9 cellular contexts compared by ENCODE assay signal in genomic region chr7:101169838-101170531, GRCh38. TPM values are rescaled to one million over a fixed set of nuclear protein-coding genes. Genes with fewer than 3 reads are reported as not detected.
A peak's percentile ranks its signal among the peaks of the same experiment; 100 is the strongest.
DNase-seq lines count a peak whose midpoint lies in the region; ATAC-seq and TF ChIP-seq lines count a peak whose summit lies in the region.
"Had no signal": no experiment of that assay in that cellular context is flagged by ENCODE, and none has a peak within 500 bp of the region (broad histone marks: within the 10 kb centered on the region; RNA-seq: fewer than 3 reads in every experiment).

No MANE protein-coding gene starts in this region.

- in situ Hi-C loops in Caki2 (cut with HindIII; ENCODE audit: low pct_unique_long_range_greater_than_20kb, low sequenced_read_pairs) = no loop called here

- H3K4me1 ChIP-seq in RWPE2 (ENCODE audit: insufficient read depth, poor library complexity, severe bottlenecking) (peaks cover 29% of the 10 kb centered on the region), foreskin keratinocyte (peaks cover 15% of the 10 kb centered on the region), tibial nerve (peaks cover 0 to 71% (median 38%) of the 10 kb centered on the region in 4 donors)

- peaks cover 84% of the 10 kb centered on the region for H3K27me3 ChIP-seq in HL-60 (ENCODE audit: insufficient read depth, poor library complexity, severe bottlenecking)
- H3K27me3 ChIP-seq in RWPE2 (ENCODE audit: insufficient read depth, poor library complexity, severe bottlenecking) = peaks cover 76% of the 10 kb centered on the region
- peaks cover 95% of the 10 kb centered on the region for H3K27me3 ChIP-seq in foreskin keratinocyte
- H3K27me3 ChIP-seq in tibial nerve = peaks cover 10 to 100% of the 10 kb centered on the region in 2 donors

- H3K36me3 ChIP-seq in RWPE2 (ENCODE audit: low read depth) (no peaks in the 10 kb centered on the region), tibial nerve (no peaks in the 10 kb centered on the region)

- TF ChIP-seq POLR2A in tibial nerve (IDR thresholded peaks at IDR 0.05) = no peak

- H3K27ac ChIP-seq in HL-60 (replicated peaks) = no peak overlapping the region
- H3K27ac ChIP-seq in RWPE2 (ENCODE audit: poor library complexity, severe bottlenecking) = no peak overlapping the region
- no peak overlapping the region for H3K27ac ChIP-seq in foreskin keratinocyte
- no peak overlapping the region for H3K27ac ChIP-seq in tibial nerve

- peak; percentile 85 for TF ChIP-seq CTCF in HL-60 (IDR thresholded peaks at IDR 0.05; ENCODE audit: insufficient read depth, low read length)
- TF ChIP-seq CTCF in RWPE2 (IDR thresholded peaks at IDR 0.05; ENCODE audit: poor library complexity, severe bottlenecking) = peak; percentile 93
- peak; percentile 87 for TF ChIP-seq CTCF in foreskin keratinocyte (conservative IDR thresholded peaks at IDR 0.05)
- peak in 1 of 3 donors; percentile 16 for TF ChIP-seq CTCF in omental fat pad (IDR thresholded peaks at IDR 0.05)
- TF ChIP-seq CTCF in tibial nerve (IDR thresholded peaks at IDR 0.05) = peak; percentile 70 to 86 (median 84)

- WGBS in tibial nerve, 2 donors = 2 to 3% methylated on average over 14 to 25 of the region's 32 CpGs

- H3K9me3 ChIP-seq in RWPE2 (ENCODE audit: severe bottlenecking) (no peaks in the 10 kb centered on the region), tibial nerve (no peaks in the 10 kb centered on the region)

- no peak for TF ChIP-seq EP300 in tibial nerve (IDR thresholded peaks at IDR 0.05)

- ATAC-seq in RWPE2 (ENCODE audit: low read depth) (peak; percentile 20; the same call in 1 of the 3 replicates), foreskin keratinocyte (peak; percentile 31), omental fat pad (ENCODE audit: low FRiP score) (peak; percentile 63), HG03442 (IDR thresholded peaks at IDR 0.05; ENCODE audit: unreplicated experiment) (no peak)

- DNase-seq in Caki2 (ENCODE audit: low read depth) (peak; percentile 45), HL-60 (ENCODE audit: low read depth in 1 of 2, low spot score in 1 of 2) (peak in 1 of 2 experiments; percentile 60), RWPE2 (ENCODE audit: low spot score) (no peak), foreskin keratinocyte (no peak), omental fat pad (ENCODE audit: low spot score) (peak; percentile 72), tibial nerve (ENCODE audit: low spot score in 2 of 2) (peak; percentile 29 to 63)
- DNase-seq in activated T-helper 9 cell treated with anti-CD3 and anti-CD28 coated beads, Interleukin-2, amount 50 U/mL, for 16 hours (ENCODE audit: low read depth) = peak; percentile 72

- H3K4me3 ChIP-seq in HL-60 (replicated peaks; ENCODE audit: insufficient read depth, low read length) (no peak overlapping the region), RWPE2 (ENCODE audit: severe bottlenecking) (no peak overlapping the region), tibial nerve (no peak overlapping the region)

RNA-seq across cellular contexts. Expression of gene VGF, which starts 4.6 kb away (rescaled TPM):
- 0.14 and 0.74 TPM in 2 replicates for total RNA-seq in Caki2 (2014; rRNA removed; shearing (Covaris generic); ENCODE audit: low replicate concordance)
- 0.11 and 0.14 TPM in 2 replicates for total RNA-seq in foreskin keratinocyte
- polyA plus RNA-seq in foreskin keratinocyte = 0.21 and 0.33 TPM in 2 replicates
- total RNA-seq in omental fat pad = under 1 TPM in 1 of 4 donors, not detected in 3; 0.60 TPM
- 1 to 10 TPM in 1 of 4 donors, not detected in 3; 1.0 TPM for total RNA-seq in tibial nerve

RNA-seq across cellular contexts. Expression of gene NAT16, which starts 10.1 kb away (rescaled TPM):
- not detected in 2 replicates for total RNA-seq in Caki2 (2014; rRNA removed; shearing (Covaris generic); ENCODE audit: low replicate concordance)
- total RNA-seq in foreskin keratinocyte = not detected in 2 replicates
- not detected in 2 replicates for polyA plus RNA-seq in foreskin keratinocyte
- under 1 TPM in 1 of 4 donors, not detected in 3; 0.09 TPM for total RNA-seq in omental fat pad
- total RNA-seq in tibial nerve = not detected

RNA-seq across cellular contexts. Expression of gene AP1S1, which starts 15.7 kb away (rescaled TPM):
- total RNA-seq in Caki2 (2014; rRNA removed; shearing (Covaris generic); ENCODE audit: low replicate concordance) = 296 and 312 TPM in 2 replicates
- total RNA-seq in foreskin keratinocyte (164 and 166 TPM in 2 replicates), omental fat pad (10 to 100 TPM; 30.7 to 52.3 (median 36.4) TPM), tibial nerve (10 to 100 TPM; 14.5 to 35.4 (median 22.7) TPM)
- 223 TPM in 2 replicates for polyA plus RNA-seq in foreskin keratinocyte

RNA-seq across cellular contexts. Expression of gene MOGAT3, which starts 30.9 kb away (rescaled TPM):
- not detected in 2 replicates for total RNA-seq in Caki2 (2014; rRNA removed; shearing (Covaris generic); ENCODE audit: low replicate concordance)
- total RNA-seq in foreskin keratinocyte (not detected in 2 replicates), omental fat pad (not detected), tibial nerve (not detected)
- polyA plus RNA-seq in foreskin keratinocyte = not detected in 2 replicates
- polyA plus RNA-seq: adipose tissue had no signal

RNA-seq across cellular contexts. Expression of gene SERPINE1, which starts 43.1 kb away (rescaled TPM):
- total RNA-seq in Caki2 (2014; rRNA removed; shearing (Covaris generic); ENCODE audit: low replicate concordance) = 36.7 and 42.4 TPM in 2 replicates
- 265 and 427 TPM in 2 replicates for total RNA-seq in foreskin keratinocyte
- polyA plus RNA-seq in foreskin keratinocyte = 170 and 271 TPM in 2 replicates
- 100 to 1,000 TPM in 2 of 4 donors, 10 to 100 TPM in 2; 36.4 to 861 (median 118) TPM for total RNA-seq in omental fat pad
- total RNA-seq in tibial nerve = 10 to 100 TPM in 2 of 4 donors, 1 to 10 TPM in 2; 3.3 to 13.9 (median 8.1) TPM

Comparison
In these comparisons a context has a peak if more than half of its experiments do, and no peak if none do; other contexts are left out.
1. DNase-seq: peak in Caki2 (single experiment), activated T-helper 9 cell treated with anti-CD3 and anti-CD28 coated beads, Interleukin-2, amount 50 U/mL, for 16 hours (single experiment), omental fat pad (single experiment) and tibial nerve (2 of 2); none in RWPE2 (single experiment) and foreskin keratinocyte (0 of 2).